Comparison of ENCODE assay signal across 16 cellular contexts in genomic region chr5:135508496-135509005, GRCh38. TPM values are rescaled to one million over a fixed set of nuclear protein-coding genes. Genes with fewer than 3 reads are reported as not detected.
DNase-seq lines count a peak whose midpoint lies in the region; ATAC-seq and TF ChIP-seq lines count a peak whose summit lies in the region.
"Had no signal": no experiment of that assay in that cellular context is flagged by ENCODE, and none has a peak within 500 bp of the region (broad histone marks: within the 10 kb centered on the region; RNA-seq: fewer than 3 reads in every experiment).

No MANE protein-coding gene starts in this region.

- peaks cover 42% of the 10 kb centered on the region for H3K27me3 Mint-ChIP-seq in osteocyte (ENCODE audit: unreplicated experiment)

- H3K9me3 ChIP-seq in adipocyte (ENCODE audit: control insufficient read depth, low read length): peaks cover 9% of the 10 kb centered on the region
- H3K9me3 ChIP-seq: SJCRH30 had no signal

- no peaks in the 10 kb centered on the region for H3K9me3 Mint-ChIP-seq in osteocyte (ENCODE audit: unreplicated experiment)
- H3K9me3 Mint-ChIP-seq: dendritic cell treated with granulocyte-macrophage colony-stimulating factor and Interleukin-4, amounts not matched to agents 40 ng/mL and 50 ng/mL, for 4 days had no signal

- ATAC-seq in GM18870 (IDR thresholded peaks at IDR 0.05; ENCODE audit: unreplicated experiment): no peak

- H3K27ac Mint-ChIP-seq in osteocyte (ENCODE audit: unreplicated experiment): no peak overlapping the region
- H3K27ac Mint-ChIP-seq: dendritic cell treated with granulocyte-macrophage colony-stimulating factor and Interleukin-4, amounts not matched to agents 40 ng/mL and 50 ng/mL, for 4 days had no signal

- H3K36me3 Mint-ChIP-seq in osteocyte (ENCODE audit: unreplicated experiment): peaks cover 4% of the 10 kb centered on the region

- H3K36me3 ChIP-seq in adipocyte (ENCODE audit: control insufficient read depth, insufficient read depth, low read length, severe bottlenecking): no peaks in the 10 kb centered on the region
- H3K36me3 ChIP-seq: SJCRH30 had no signal

- peak overlapping the region; percentile 45 for H3K4me3 ChIP-seq in adipocyte (ENCODE audit: low read length)
- H3K4me3 ChIP-seq: SJCRH30 had no signal

- peak overlapping the region; percentile 56 for H3K4me3 Mint-ChIP-seq in osteocyte (ENCODE audit: unreplicated experiment)
- H3K4me3 Mint-ChIP-seq: dendritic cell treated with granulocyte-macrophage colony-stimulating factor and Interleukin-4, amounts not matched to agents 40 ng/mL and 50 ng/mL, for 4 days had no signal

- peaks cover 11% of the 10 kb centered on the region for H3K4me1 Mint-ChIP-seq in osteocyte (ENCODE audit: unreplicated experiment)

- peak; percentile 17 for DNase-seq in DMS53 treated with DMSO at 0.1 percent for 48 hours (lab: John Stamatoyannopoulos, UW; ENCODE audit: unreplicated experiment)
- DNase-seq in NCI-H128 (lab: John Stamatoyannopoulos, UW; ENCODE audit: unreplicated experiment): peak; percentile 38
- no peak for DNase-seq in adipocyte (ENCODE audit: low read depth)
- peak; percentile 68 for DNase-seq in osteocyte (ENCODE audit: extremely low spot score, unreplicated experiment)
- DNase-seq in MV-4-11 (lab: John Stamatoyannopoulos, UW): no peak
- no peak for DNase-seq in UCSD-AML1 (lab: John Stamatoyannopoulos, UW; ENCODE audit: unreplicated experiment)
- no peak for DNase-seq in NCI-H1048 (lab: John Stamatoyannopoulos, UW)
- DNase-seq: activated CD4-positive, alpha-beta T cell treated with anti-CD3 and anti-CD28 coated beads for 48 hours; activated gamma-delta T cell; NCI-H446 had no signal

- peaks cover 43% of the 10 kb centered on the region for H3K27me3 ChIP-seq in adipocyte (replicated peaks; ENCODE audit: control insufficient read depth, insufficient read depth, low read length)

- no peak for TF ChIP-seq CTCF in osteocyte (IDR thresholded peaks at IDR 0.05)

- no peak overlapping the region for H3K9ac ChIP-seq in adipocyte (ENCODE audit: low read length)

- peaks cover 8% of the 10 kb centered on the region for H3K4me1 ChIP-seq in adipocyte (ENCODE audit: control insufficient read depth, insufficient read depth, low read length)

RNA-seq across cellular contexts. Expression of gene NEUROG1, which starts 27.2 kb away (rescaled TPM):
- not detected in 2 replicates for total RNA-seq in osteocyte
- total RNA-seq: fibroblast of villous mesenchyme, lower leg skin, renal cortical epithelial cell, SJCRH30 had no signal

RNA-seq across cellular contexts. Expression of gene TIFAB, which starts 56.4 kb away (rescaled TPM):
- not detected in 2 replicates for total RNA-seq in osteocyte
- total RNA-seq: fibroblast of villous mesenchyme, renal cortical epithelial cell, SJCRH30 had no signal

Comparison
In these comparisons a context has a peak if more than half of its experiments do, and no peak if none do; other contexts are left out.
1. DNase-seq: peak in DMS53 treated with DMSO at 0.1 percent for 48 hours (single experiment), NCI-H128 (single experiment) and osteocyte (single experiment); none in adipocyte (single experiment), MV-4-11 (single experiment), UCSD-AML1 (single experiment) and NCI-H1048 (single experiment).